In the genomic region with DNA sequence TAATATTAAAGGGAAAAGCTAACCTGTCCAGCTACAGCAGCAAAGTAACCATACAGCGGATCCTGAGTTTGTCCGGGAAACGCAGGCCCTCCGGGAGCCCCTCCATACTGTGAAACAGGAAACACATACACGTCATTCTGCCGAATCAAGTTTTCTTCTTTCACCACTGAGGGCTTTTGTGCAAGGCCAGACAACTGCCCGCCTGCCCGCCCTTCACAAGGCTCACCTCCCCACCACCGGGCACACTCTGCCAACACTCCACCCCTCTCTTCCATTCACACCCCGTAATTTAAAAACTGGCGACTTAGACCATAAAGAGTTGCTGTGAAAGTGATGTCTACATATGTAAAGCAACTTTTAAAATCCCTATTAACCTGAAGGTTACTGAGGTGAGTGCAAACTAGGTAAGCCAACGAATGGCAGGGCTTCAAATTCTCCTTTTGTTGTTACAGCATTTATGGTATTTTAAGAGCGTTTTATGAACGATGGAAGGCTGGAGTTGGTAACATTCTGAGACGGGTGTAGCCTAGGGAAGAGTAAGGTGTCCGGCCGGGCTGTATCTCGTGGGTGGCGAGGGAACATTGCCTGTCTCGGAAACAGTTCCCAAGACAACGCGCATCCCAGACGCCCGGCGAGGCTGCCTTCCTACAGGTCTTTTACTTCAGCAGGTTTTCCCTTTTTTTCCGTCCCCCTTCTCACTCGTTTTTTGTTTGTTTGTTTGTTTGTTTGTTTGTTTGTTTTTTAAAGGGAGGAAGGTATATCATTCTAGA, we compare ENCODE assay signal across 8 cellular contexts. TPM values are rescaled to one million over a fixed set of nuclear protein-coding genes. Genes with fewer than 3 reads are reported as not detected.
DNase-seq lines count a peak whose midpoint lies in the region; ATAC-seq, FAIRE-seq and TF ChIP-seq lines count a peak whose summit lies in the region.

No MANE protein-coding gene starts in this region.

- H3K56ac ChIP-seq in mesendoderm (ENCODE audit: low read length) = peak overlapping the region; percentile 67

- peak overlapping the region; percentile 93 for H3K4me3 ChIP-seq in A549
- peak overlapping the region; percentile 69 for H3K4me3 ChIP-seq in mesendoderm (ENCODE audit: low read length)

- no peak for TF ChIP-seq POLR2A in A549 (IDR thresholded peaks at IDR 0.05; ENCODE audit: low read length)

- H3K79me1 ChIP-seq in mesendoderm (ENCODE audit: low read length) = peaks cover 9% of the 10 kb centered on the region

- H4K8ac ChIP-seq in mesendoderm (ENCODE audit: low read depth, low read length) = no peak overlapping the region

- no peak for FAIRE-seq in A549 (lab: Jason Lieb, UNC)

- H3K4me3 Mint-ChIP-seq in activated CD4-positive, alpha-beta T cell treated with anti-CD3 and anti-CD28 coated beads, Interleukin-2, amount 10 ng/mL, durations not matched to agents 24 days and 14 days = peak overlapping the region; percentile 90
- H3K4me3 Mint-ChIP-seq in effector memory CD8-positive, alpha-beta T cell = peak overlapping the region; percentile 97
- peak overlapping the region; percentile 94 for H3K4me3 Mint-ChIP-seq in stimulated activated naive CD8-positive, alpha-beta T cell treated with anti-CD3 and anti-CD28 coated beads, Interleukin-15, Interleukin-2, amounts not matched to agents 100 ng/mL and 50 ng/mL, for 24 hours

- H3K27ac ChIP-seq in A549 (peak overlapping the region; percentile 94 to 96), mesendoderm (ENCODE audit: low read depth, low read length) (no peak overlapping the region)

- peak overlapping the region; percentile 63 for H3K9ac ChIP-seq in mesendoderm (ENCODE audit: low read length)

- peak overlapping the region; percentile 8 for H3K18ac ChIP-seq in mesendoderm (ENCODE audit: low read length)

- H3K27ac Mint-ChIP-seq in activated CD4-positive, alpha-beta T cell treated with anti-CD3 and anti-CD28 coated beads, Interleukin-2, amount 10 ng/mL, durations not matched to agents 24 days and 14 days = peak overlapping the region; percentile 96
- peak overlapping the region; percentile 96 to 98 for H3K27ac Mint-ChIP-seq in effector memory CD8-positive, alpha-beta T cell
- peak overlapping the region; percentile 88 for H3K27ac Mint-ChIP-seq in stimulated activated naive CD8-positive, alpha-beta T cell treated with anti-CD3 and anti-CD28 coated beads, Interleukin-15, Interleukin-2, amounts not matched to agents 100 ng/mL and 50 ng/mL, for 24 hours

- H3K23ac ChIP-seq in mesendoderm (ENCODE audit: low read length) = no peak overlapping the region

- ATAC-seq in A549 = peak; percentile 48 to 49; a peak in 4 of 6 replicates
- peak; percentile 31 for ATAC-seq in GM18502 (IDR thresholded peaks at IDR 0.05; ENCODE audit: poor library complexity, unreplicated experiment)
- ATAC-seq in HG02885 (IDR thresholded peaks at IDR 0.05; ENCODE audit: poor library complexity, unreplicated experiment) = peak; percentile 28
- peak; percentile 19 for ATAC-seq in effector memory CD8-positive, alpha-beta T cell (replicated peaks)

- H3K36me3 Mint-ChIP-seq in activated CD4-positive, alpha-beta T cell treated with anti-CD3 and anti-CD28 coated beads, Interleukin-2, amount 10 ng/mL, durations not matched to agents 24 days and 14 days (ENCODE audit: low read depth) = peaks cover 31% of the 10 kb centered on the region
- H3K36me3 Mint-ChIP-seq in effector memory CD8-positive, alpha-beta T cell (ENCODE audit: insufficient read depth) = peaks cover 7% of the 10 kb centered on the region
- H3K36me3 Mint-ChIP-seq in stimulated activated naive CD8-positive, alpha-beta T cell treated with anti-CD3 and anti-CD28 coated beads, Interleukin-15, Interleukin-2, amounts not matched to agents 100 ng/mL and 50 ng/mL, for 24 hours (ENCODE audit: low read depth) = peaks cover 39% of the 10 kb centered on the region

- TF ChIP-seq CTCF in A549 (IDR thresholded peaks at IDR 0.05) = no peak

- no peak overlapping the region for H2BK120ac ChIP-seq in mesendoderm (ENCODE audit: low read depth, low read length)

- H3K4ac ChIP-seq in mesendoderm (ENCODE audit: low read depth, low read length) = no peak overlapping the region

- H4K5ac ChIP-seq in mesendoderm (ENCODE audit: low read length) = no peak overlapping the region

- peak in 1 of 2 experiments; percentile 25 for DNase-seq in A549 (ENCODE audit: low read depth in 1 of 2, low spot score in 1 of 2)
- DNase-seq in NCI-H2227 (lab: John Stamatoyannopoulos, UW; ENCODE audit: unreplicated experiment) = peak; percentile 65
- peak; percentile 79 for DNase-seq in activated CD4-positive, alpha-beta T cell treated with anti-CD3 and anti-CD28 coated beads, Interleukin-2, amount 10 ng/mL, durations not matched to agents 24 days and 14 days
- DNase-seq in effector memory CD8-positive, alpha-beta T cell = peak; percentile 19 to 31 (median 20)
- DNase-seq in mesendoderm = peak; percentile 45

- H3K9me3 Mint-ChIP-seq in activated CD4-positive, alpha-beta T cell treated with anti-CD3 and anti-CD28 coated beads, Interleukin-2, amount 10 ng/mL, durations not matched to agents 24 days and 14 days = no peaks in the 10 kb centered on the region
- H3K9me3 Mint-ChIP-seq in effector memory CD8-positive, alpha-beta T cell = no peaks in the 10 kb centered on the region
- no peaks in the 10 kb centered on the region for H3K9me3 Mint-ChIP-seq in stimulated activated naive CD8-positive, alpha-beta T cell treated with anti-CD3 and anti-CD28 coated beads, Interleukin-15, Interleukin-2, amounts not matched to agents 100 ng/mL and 50 ng/mL, for 24 hours

- peak overlapping the region; percentile 99 for H3K4me2 ChIP-seq in A549
- H3K4me2 ChIP-seq in mesendoderm (ENCODE audit: low read length) = peak overlapping the region; percentile 88

- no peaks in the 10 kb centered on the region for H3K9me3 ChIP-seq in A549

- H2BK5ac ChIP-seq in mesendoderm (ENCODE audit: low read length) = no peak overlapping the region

- intact Hi-C loops in activated CD4-positive, alpha-beta T cell treated with anti-CD3 and anti-CD28 coated beads, Interleukin-2, amount 10 ng/mL, durations not matched to agents 24 days and 14 days (cut with micrococcal nuclease) = loop anchor here (1.0 kb wide), 2 partner anchors 342 to 591 kb away; a partner anchor contains a TSS

- POLR2A ChIA-PET in A549 (lab: Yijun Ruan, JAX) = no interaction called here

- H3K79me2 ChIP-seq in mesendoderm (ENCODE audit: control insufficient read depth, insufficient read depth, low read length) = peaks cover 3% of the 10 kb centered on the region

- TF ChIP-seq EP300 in A549 (IDR thresholded peaks at IDR 0.05) = no peak

- CTCF ChIA-PET in A549 (lab: Yijun Ruan, JAX) = interaction anchor here (0.8 to 2.5 kb wide), 4 partner anchors 8 to 49 kb away, joined by 3 to 11 read pairs (median 4); no protein-coding TSS in a partner anchor

- H2BK15ac ChIP-seq in mesendoderm (replicated peaks; ENCODE audit: low read depth) = no peak overlapping the region

- peaks cover 20% of the 10 kb centered on the region for H3K4me1 ChIP-seq in A549
- no peaks in the 10 kb centered on the region for H3K4me1 ChIP-seq in mesendoderm (ENCODE audit: control insufficient read depth, low read depth, low read length)

- peaks cover 3% of the 10 kb centered on the region for H3K36me3 ChIP-seq in mesendoderm (ENCODE audit: control insufficient read depth, insufficient read depth, low read length)

- H2AK5ac ChIP-seq in mesendoderm (ENCODE audit: low read length) = no peak overlapping the region

- no peak for TF ChIP-seq RAD21 in A549 (conservative IDR thresholded peaks at IDR 0.05 in 1 of 2, IDR thresholded peaks at IDR 0.05 in 1 of 2)

- peaks cover 33% of the 10 kb centered on the region for H3K4me1 Mint-ChIP-seq in activated CD4-positive, alpha-beta T cell treated with anti-CD3 and anti-CD28 coated beads, Interleukin-2, amount 10 ng/mL, durations not matched to agents 24 days and 14 days
- H3K4me1 Mint-ChIP-seq in effector memory CD8-positive, alpha-beta T cell (ENCODE audit: low read depth in 2 of 2) = peaks cover 27 to 45% of the 10 kb centered on the region in 2 donors
- peaks cover 37% of the 10 kb centered on the region for H3K4me1 Mint-ChIP-seq in stimulated activated naive CD8-positive, alpha-beta T cell treated with anti-CD3 and anti-CD28 coated beads, Interleukin-15, Interleukin-2, amounts not matched to agents 100 ng/mL and 50 ng/mL, for 24 hours (ENCODE audit: low read depth)

- H3K27me3 ChIP-seq in mesendoderm (ENCODE audit: insufficient read depth, low read length, poor library complexity) = no peaks in the 10 kb centered on the region

- no peaks in the 10 kb centered on the region for H3K27me3 Mint-ChIP-seq in activated CD4-positive, alpha-beta T cell treated with anti-CD3 and anti-CD28 coated beads, Interleukin-2, amount 10 ng/mL, durations not matched to agents 24 days and 14 days
- no peaks in the 10 kb centered on the region for H3K27me3 Mint-ChIP-seq in effector memory CD8-positive, alpha-beta T cell
- no peaks in the 10 kb centered on the region for H3K27me3 Mint-ChIP-seq in stimulated activated naive CD8-positive, alpha-beta T cell treated with anti-CD3 and anti-CD28 coated beads, Interleukin-15, Interleukin-2, amounts not matched to agents 100 ng/mL and 50 ng/mL, for 24 hours

- WGBS in A549 (ENCODE audit: missing lambda C conversion rate) = 26% methylated on average over 27 of the region's 27 CpGs
- no CpG with 5 or more reads among the region's 27 CpGs for WGBS in mesendoderm (ENCODE audit: extremely low coverage, insufficient coverage, low lambda C conversion rate)

TF ChIP-seq in A549, 52 proteins besides CTCF, POLR2A, EP300 and RAD21:
- TF ChIP-seq CBX2 (IDR thresholded peaks at IDR 0.05; ENCODE audit: borderline replicate concordance, low read depth) (no peak), NPAS2 (CRISPR knock-in tag; IDR thresholded peaks at IDR 0.05; ENCODE audit: borderline replicate concordance) (no peak), JUNB (IDR thresholded peaks at IDR 0.05) (no peak), FOSB (CRISPR knock-in tag; IDR thresholded peaks at IDR 0.05) (no peak)

RNA-seq across cellular contexts. Expression of a gene that starts 0.8 kb away (rescaled TPM):
- polyA plus RNA-seq in A549 (2011; rRNA removed) (149 and 164 TPM in 2 replicates), A549 (2017; fragmentation: RNase III; extraction: RNeasy Plus Mini Kit Qiagen cat#74134 plus additional on column Dnase treatment) (87.2 to 92.1 TPM (median 89.0 TPM) in 3 replicates)
- polyA plus RNA-seq in A549 (2012; cell fraction: cytosol; rRNA removed) = 92.0 and 93.0 TPM in 2 replicates
- polyA plus RNA-seq in A549 (2012; cell fraction: nucleus; rRNA removed) = 27.9 and 49.7 TPM in 2 replicates
- polyA minus RNA-seq in A549 (2011; rRNA and poly(A)+ RNA removed) = 49.1 and 55.7 TPM in 2 replicates
- 188 and 207 TPM in 2 replicates for total RNA-seq in activated CD4-positive, alpha-beta T cell treated with anti-CD3 and anti-CD28 coated beads, Interleukin-2, amount 10 ng/mL, durations not matched to agents 24 days and 14 days
- 111 TPM for polyA plus RNA-seq in mesendoderm (2013, experiment 1 of 2)
- 115 TPM for polyA plus RNA-seq in mesendoderm (2013, experiment 2 of 2)
